In genomic region chr22:48828688-48829087, GRCh38 we compare ENCODE assay signal across 25 cellular contexts.
"Had no signal": no experiment of that assay in that cellular context is flagged by ENCODE, and none has a peak within 500 bp of the region (broad histone marks: within the 10 kb centered on the region; RNA-seq: fewer than 3 reads in every experiment).

No MANE protein-coding gene starts in this region.

- DNase-seq: effector CD8-positive, alpha-beta T cell; endodermal cell; foreskin keratinocyte; left cardiac atrium; mesenchymal stem cell; midbrain; naive thymus-derived CD4-positive, alpha-beta T cell; nucleus accumbens; psoas muscle; right cardiac atrium; stimulated activated CD4-positive, alpha-beta T cell treated with anti-CD3 and anti-CD28 coated beads, Interleukin-15, amount 100 ng/mL, for 24 hours; stimulated activated CD4-positive, alpha-beta T cell treated with anti-CD3 and anti-CD28 coated beads, Interleukin-2, amount 100 ng/mL, for 48 hours; stimulated activated naive B cell treated with anti-CD40 and anti-IgM and Interleukin-4, amounts not matched to agents 10 μg/mL and 1 μg/mL and 100 μg/mL, for 72 hours; upper lobe of left lung had no signal

- H3K4me3 ChIP-seq: gastroesophageal sphincter, heart left ventricle, hepatocyte, left lung, neural progenitor cell, psoas muscle, skin epidermis, thoracic aorta, tibial nerve, upper lobe of left lung, vagina had no signal

- ATAC-seq: esophagus mucosa; foreskin keratinocyte; gastroesophageal sphincter; heart left ventricle; left cardiac atrium; left lung; naive thymus-derived CD4-positive, alpha-beta T cell; psoas muscle; right cardiac atrium; stimulated activated naive B cell treated with anti-CD40 and anti-IgM and Interleukin-4, amounts not matched to agents 10 μg/mL and 1 μg/mL and 100 μg/mL, for 72 hours had no signal

- H3K27ac ChIP-seq: epithelial cell of prostate, foreskin keratinocyte, gastroesophageal sphincter, heart left ventricle, hepatocyte, left lung, neural progenitor cell, psoas muscle, skin epidermis, thoracic aorta, tibial nerve, upper lobe of left lung, vagina had no signal

- H3K36me3 ChIP-seq: gastroesophageal sphincter, heart left ventricle, left lung, neural progenitor cell, thoracic aorta, tibial nerve, upper lobe of left lung, vagina had no signal

- H3K4me1 ChIP-seq: foreskin keratinocyte, gastroesophageal sphincter, heart left ventricle, left lung, psoas muscle, tibial nerve, upper lobe of left lung, vagina had no signal

- H3K27me3 ChIP-seq: foreskin keratinocyte, hepatocyte, neural progenitor cell, tibial nerve, upper lobe of left lung, vagina had no signal

- H3K9me3 ChIP-seq: vagina had no signal
